Comparison of ENCODE assay signal across 19 cellular contexts in genomic region chr1:167623951-167624350, GRCh38. TPM values are rescaled to one million over a fixed set of nuclear protein-coding genes. Genes with fewer than 3 reads are reported as not detected.
DNase-seq lines count a peak whose midpoint lies in the region; ATAC-seq, FAIRE-seq and TF ChIP-seq lines count a peak whose summit lies in the region.
"Had no signal": no experiment of that assay in that cellular context is flagged by ENCODE, and none has a peak within 500 bp of the region (broad histone marks: within the 10 kb centered on the region; RNA-seq: fewer than 3 reads in every experiment).

No MANE protein-coding gene starts in this region.

- peaks cover 6% of the 10 kb centered on the region; the same call in 1 of the 2 replicates for H3K4me1 ChIP-seq in PC-3 (ENCODE audit: insufficient read depth, low read length)

- POLR2A ChIA-PET in activated CD4-positive, alpha-beta T cell treated with anti-CD3 and anti-CD28 coated beads, Interleukin-2, amount 10 ng/mL, durations not matched to agents 7 days and 5 days (lab: Charles Lee), result no interaction called here
- POLR2A ChIA-PET in PC-3 (lab: Charles Lee; ENCODE audit: unreplicated experiment), result no interaction called here

- peak overlapping the region; percentile 15 for H3K27ac Mint-ChIP-seq in activated CD4-positive, alpha-beta T cell treated with anti-CD3 and anti-CD28 coated beads, Interleukin-2, amount 10 ng/mL, durations not matched to agents 7 days and 5 days
- peak overlapping the region; percentile 62 for H3K27ac Mint-ChIP-seq in nephron progenitor cell
- H3K27ac Mint-ChIP-seq: activated naive CD8-positive, alpha-beta T cell treated with anti-CD3 and anti-CD28 coated beads, Interleukin-2, amount 10 ng/mL, durations not matched to agents 7 days and 5 days; activated T-helper 2 cell treated with anti-CD3 and anti-CD28 coated beads, Interferon-gamma antibody, Interleukin-2, Interleukin-4, amounts not matched to agents 10 μg/mL and 5 μg/mL and 100 μg/mL, durations not matched to agents 14 hours and 24 hours and 36 hours had no signal

- peaks cover 19% of the 10 kb centered on the region for H3K36me3 Mint-ChIP-seq in activated CD4-positive, alpha-beta T cell treated with anti-CD3 and anti-CD28 coated beads, Interleukin-2, amount 10 ng/mL, durations not matched to agents 7 days and 5 days (ENCODE audit: low read depth)
- H3K36me3 Mint-ChIP-seq in nephron progenitor cell (ENCODE audit: low read depth), result peaks cover 3% of the 10 kb centered on the region

- H3F3A ChIP-seq in PC-3 (ENCODE audit: low read length, unreplicated experiment), result no peaks in the 10 kb centered on the region

- FAIRE-seq in D721Med (lab: Jason Lieb, UNC), result peak; percentile 51
- FAIRE-seq: A204.1 had no signal

- H3K4me3 Mint-ChIP-seq in activated CD4-positive, alpha-beta T cell treated with anti-CD3 and anti-CD28 coated beads, Interleukin-2, amount 10 ng/mL, durations not matched to agents 7 days and 5 days, result no peak overlapping the region
- no peak overlapping the region for H3K4me3 Mint-ChIP-seq in nephron progenitor cell
- H3K4me3 Mint-ChIP-seq: activated naive CD8-positive, alpha-beta T cell treated with anti-CD3 and anti-CD28 coated beads, Interleukin-2, amount 10 ng/mL, durations not matched to agents 7 days and 5 days; memory B cell had no signal

- no peak overlapping the region for H3K4me2 ChIP-seq in PC-3 (ENCODE audit: low read length)

- ATAC-seq in PC-3, result no peak
- ATAC-seq: left cardiac atrium, psoas muscle, upper lobe of right lung had no signal

- no peaks in the 10 kb centered on the region for H3K27me3 Mint-ChIP-seq in activated CD4-positive, alpha-beta T cell treated with anti-CD3 and anti-CD28 coated beads, Interleukin-2, amount 10 ng/mL, durations not matched to agents 7 days and 5 days
- peaks cover 4% of the 10 kb centered on the region for H3K27me3 Mint-ChIP-seq in nephron progenitor cell (ENCODE audit: low read depth, poor library complexity)
- H3K27me3 Mint-ChIP-seq: activated naive CD8-positive, alpha-beta T cell treated with anti-CD3 and anti-CD28 coated beads, Interleukin-2, amount 10 ng/mL, durations not matched to agents 7 days and 5 days; memory B cell had no signal

- BruUV-seq in PC-3 (replicated peaks; lab: Mats Ljungman, UMichigan), result no TSS peak

- H3K4me3 ChIP-seq in PC-3 (ENCODE audit: low read length), result no peak overlapping the region
- H3K4me3 ChIP-seq: psoas muscle, upper lobe of right lung had no signal

- no peak overlapping the region for H3K27ac ChIP-seq in PC-3 (ENCODE audit: low read length)
- H3K27ac ChIP-seq: psoas muscle, upper lobe of right lung had no signal

- no peaks in the 10 kb centered on the region for H3K9me3 ChIP-seq in PC-3 (ENCODE audit: low read length)
- H3K9me3 ChIP-seq: psoas muscle, upper lobe of right lung had no signal

- no peaks in the 10 kb centered on the region for H4K20me1 ChIP-seq in PC-3 (ENCODE audit: low read length)

- TF ChIP-seq CTCF in D721Med (IDR thresholded peaks at IDR 0.05; ENCODE audit: insufficient read depth, missing control alignments) (no peak), nephron progenitor cell (IDR thresholded peaks at IDR 0.05) (no peak), PC-3 (conservative IDR thresholded peaks at IDR 0.05; ENCODE audit: low read depth, low read length) (no peak)

- H3K9me2 ChIP-seq in PC-3 (replicated peaks; ENCODE audit: low read length), result no peaks in the 10 kb centered on the region

- CTCF ChIA-PET in activated CD4-positive, alpha-beta T cell treated with anti-CD3 and anti-CD28 coated beads, Interleukin-2, amount 10 ng/mL, durations not matched to agents 7 days and 5 days (lab: Charles Lee), result interaction anchor here (0.8 kb wide), 1 partner anchor 23 kb away, joined by 3 read pairs; no protein-coding TSS in a partner anchor
- CTCF ChIA-PET in PC-3 (lab: Charles Lee), result no interaction called here

- intact Hi-C loops in PC-3 (cut with micrococcal nuclease), result no loop called here

- peaks cover 80% of the 10 kb centered on the region for H3K4me1 Mint-ChIP-seq in activated CD4-positive, alpha-beta T cell treated with anti-CD3 and anti-CD28 coated beads, Interleukin-2, amount 10 ng/mL, durations not matched to agents 7 days and 5 days
- H3K4me1 Mint-ChIP-seq in nephron progenitor cell, result peaks cover 36% of the 10 kb centered on the region

- no peaks in the 10 kb centered on the region for H3K79me2 ChIP-seq in PC-3 (ENCODE audit: low read length)

- H2AFZ ChIP-seq in PC-3 (ENCODE audit: low read length), result no peak overlapping the region

- H3K9ac ChIP-seq in PC-3 (ENCODE audit: low read length), result no peak overlapping the region

- DNase-seq in activated CD4-positive, alpha-beta T cell treated with anti-CD3 and anti-CD28 coated beads, Interleukin-2, amount 10 ng/mL, durations not matched to agents 7 days and 5 days, result no peak
- no peak for DNase-seq in activated CD4-positive, alpha-beta T cell treated with anti-CD3 and anti-CD28 coated beads, Interleukin-2, amount 50 U/mL, for 1 hour
- DNase-seq in D721Med (ENCODE audit: insufficient read length, low spot score) (no peak), astrocyte of the hippocampus (ENCODE audit: low read depth, low spot score) (peak; percentile 34), nephron progenitor cell (no peak), medulla oblongata (ENCODE audit: extremely low spot score) (no peak), PC-3 (no peak), HuH-7.5 (ENCODE audit: low spot score) (no peak)
- DNase-seq: activated CD8-positive, alpha-beta memory T cell treated with anti-CD3 and anti-CD28 coated beads, Interleukin-2, amount 50 U/mL, for 4 hours; activated naive CD8-positive, alpha-beta T cell treated with anti-CD3 and anti-CD28 coated beads, Interleukin-2, amount 10 ng/mL, durations not matched to agents 7 days and 5 days; cerebellar nuclear complex; HCEC 1CT; left cardiac atrium; psoas muscle; SHP77; upper lobe of right lung had no signal

- peaks cover 50% of the 10 kb centered on the region for H3K27me3 ChIP-seq in PC-3 (ENCODE audit: low read length)
- H3K27me3 ChIP-seq: upper lobe of right lung had no signal

- peaks cover 18% of the 10 kb centered on the region for H3K9me3 Mint-ChIP-seq in activated CD4-positive, alpha-beta T cell treated with anti-CD3 and anti-CD28 coated beads, Interleukin-2, amount 10 ng/mL, durations not matched to agents 7 days and 5 days
- peaks cover 11% of the 10 kb centered on the region for H3K9me3 Mint-ChIP-seq in nephron progenitor cell

- H3K36me3 ChIP-seq in PC-3 (ENCODE audit: low read depth, low read length), result no peaks in the 10 kb centered on the region
- H3K36me3 ChIP-seq: upper lobe of right lung had no signal

RNA-seq across cellular contexts. Expression of gene RCSD1, which starts 6.1 kb away (rescaled TPM):
- total RNA-seq in activated CD4-positive, alpha-beta T cell treated with anti-CD3 and anti-CD28 coated beads, Interleukin-2, amount 10 ng/mL, durations not matched to agents 7 days and 5 days, result 100 to 1,000 TPM; 152 to 157 TPM
- total RNA-seq in PC-3 (2014; rRNA removed), result not detected in 2 replicates

Comparison
In these comparisons a context has a peak if more than half of its experiments do, and no peak if none do; other contexts are left out.
1. RNA of gene RCSD1, which starts 6.1 kb away (total RNA-seq): 152 to 157 TPM in activated CD4-positive, alpha-beta T cell treated with anti-CD3 and anti-CD28 coated beads, Interleukin-2, amount 10 ng/mL, durations not matched to agents 7 days and 5 days; not detected in PC-3; every median in the first group is over 100 times any median in the second.